8 cellular contexts compared by ENCODE assay signal in genomic region chr2:43220229-43220981, GRCh38. TPM values are rescaled to one million over a fixed set of nuclear protein-coding genes. Genes with fewer than 3 reads are reported as not detected.
DNase-seq lines count a peak whose midpoint lies in the region; ATAC-seq, FAIRE-seq and TF ChIP-seq lines count a peak whose summit lies in the region.

No MANE protein-coding gene starts in this region.

- peaks cover 75% of the 10 kb centered on the region for H3F3A ChIP-seq in MM.1S (ENCODE audit: insufficient read depth, low read length)

- H3K27me3 ChIP-seq in CD4-positive, CD25-positive, alpha-beta regulatory T cell (ENCODE audit: control insufficient read depth, insufficient read depth, low read length) = no peaks in the 10 kb centered on the region
- H3K27me3 ChIP-seq in MM.1S (replicated peaks; ENCODE audit: insufficient read depth, low read length) = no peaks in the 10 kb centered on the region

- H3K4me3 ChIP-seq in CD4-positive, CD25-positive, alpha-beta regulatory T cell (ENCODE audit: low read depth, low read length) = peak overlapping the region; percentile 98
- H3K4me3 ChIP-seq in MM.1S (ENCODE audit: low read length) (peak overlapping the region; percentile 97), mucosa of descending colon (peak overlapping the region; percentile 9)

- no peaks in the 10 kb centered on the region for H3K9me2 ChIP-seq in MM.1S (replicated peaks; ENCODE audit: insufficient read depth, low read length)

- peak overlapping the region; percentile 92 to 97 (median 94) for H3K4me3 Mint-ChIP-seq in CD4-positive, CD25-positive, alpha-beta regulatory T cell
- peak overlapping the region; percentile 65 for H3K4me3 Mint-ChIP-seq in central memory CD8-positive, alpha-beta T cell

- peak overlapping the region; percentile 96 for H3K27ac ChIP-seq in CD4-positive, CD25-positive, alpha-beta regulatory T cell (ENCODE audit: insufficient read depth, low read length, poor library complexity, severe bottlenecking)
- peak overlapping the region; percentile 99 for H3K27ac ChIP-seq in MM.1S (ENCODE audit: low read length)

- H3K9me3 ChIP-seq in CD4-positive, CD25-positive, alpha-beta regulatory T cell (ENCODE audit: control insufficient read depth in 2 of 2, low read length in 2 of 2) = no peaks in the 10 kb centered on the region
- H3K9me3 ChIP-seq in MM.1S (replicated peaks; ENCODE audit: insufficient read depth, low read length) (no peaks in the 10 kb centered on the region), mucosa of descending colon (no peaks in the 10 kb centered on the region)

- peaks cover 16% of the 10 kb centered on the region; the same call in 1 of the 2 replicates for H4K20me1 ChIP-seq in MM.1S (ENCODE audit: insufficient read depth, low read length)

- H3K79me2 ChIP-seq in MM.1S (ENCODE audit: low read length) = peaks cover 55% of the 10 kb centered on the region

- H3K9ac ChIP-seq in MM.1S (ENCODE audit: low read length) = peak overlapping the region; percentile 100

- H3K9me3 Mint-ChIP-seq in CD4-positive, CD25-positive, alpha-beta regulatory T cell = peaks cover 0 to 4% (median 0%) of the 10 kb centered on the region in 7 donors
- H3K9me3 Mint-ChIP-seq in central memory CD8-positive, alpha-beta T cell = no peaks in the 10 kb centered on the region

- H3K27ac Mint-ChIP-seq in CD4-positive, CD25-positive, alpha-beta regulatory T cell = peak overlapping the region; percentile 97 to 98 (median 97)
- peak overlapping the region; percentile 95 for H3K27ac Mint-ChIP-seq in central memory CD8-positive, alpha-beta T cell (ENCODE audit: low read depth)

- DNase-seq in CD4-positive, CD25-positive, alpha-beta regulatory T cell = peak in 1 of 3 donors; percentile 70
- DNase-seq in MM.1S (peak; percentile 7), mucosa of descending colon (no peak), cerebellar nuclear complex (lab: John Stamatoyannopoulos, UW) (no peak), D721Med (ENCODE audit: insufficient read length, low spot score) (no peak), left lobe of liver (ENCODE audit: low spot score) (no peak), omental fat pad (ENCODE audit: low spot score) (no peak)
- no peak for DNase-seq in central memory CD8-positive, alpha-beta T cell (ENCODE audit: low spot score in 2 of 2)

- peaks cover 64% of the 10 kb centered on the region for H3K4me1 ChIP-seq in CD4-positive, CD25-positive, alpha-beta regulatory T cell (ENCODE audit: control insufficient read depth, insufficient read depth, low read length, poor library complexity, severe bottlenecking)
- H3K4me1 ChIP-seq in MM.1S (ENCODE audit: low read length) (peaks cover 16% of the 10 kb centered on the region), mucosa of descending colon (ENCODE audit: low read depth) (peaks cover 29% of the 10 kb centered on the region)

- H3K36me3 Mint-ChIP-seq in CD4-positive, CD25-positive, alpha-beta regulatory T cell = peaks cover 31% of the 10 kb centered on the region
- peaks cover 67% of the 10 kb centered on the region for H3K36me3 Mint-ChIP-seq in central memory CD8-positive, alpha-beta T cell (ENCODE audit: insufficient read depth)

- FAIRE-seq in D721Med (lab: Jason Lieb, UNC) = no peak

- H3K4me1 Mint-ChIP-seq in CD4-positive, CD25-positive, alpha-beta regulatory T cell = peaks cover 4 to 56% (median 37%) of the 10 kb centered on the region in 4 donors
- peaks cover 50% of the 10 kb centered on the region for H3K4me1 Mint-ChIP-seq in central memory CD8-positive, alpha-beta T cell

- H3K4me2 ChIP-seq in MM.1S (ENCODE audit: low read depth, low read length) = peak overlapping the region; percentile 92

- H3K27me3 Mint-ChIP-seq in CD4-positive, CD25-positive, alpha-beta regulatory T cell = peaks cover 30% of the 10 kb centered on the region
- no peaks in the 10 kb centered on the region for H3K27me3 Mint-ChIP-seq in central memory CD8-positive, alpha-beta T cell

- peak; percentile 5; the same call in 1 of the 2 replicates for TF ChIP-seq CTCF in MM.1S (IDR thresholded peaks at IDR 0.05; ENCODE audit: low read length)
- no peak for TF ChIP-seq CTCF in mucosa of descending colon (IDR thresholded peaks at IDR 0.05)
- no peak for TF ChIP-seq CTCF in D721Med (IDR thresholded peaks at IDR 0.05; ENCODE audit: insufficient read depth, missing control alignments)
- no peak for TF ChIP-seq CTCF in omental fat pad (IDR thresholded peaks at IDR 0.05)

- peaks cover 31% of the 10 kb centered on the region for H3K36me3 ChIP-seq in CD4-positive, CD25-positive, alpha-beta regulatory T cell (ENCODE audit: control insufficient read depth, insufficient read depth, low read length)
- H3K36me3 ChIP-seq in MM.1S (replicated peaks; ENCODE audit: insufficient read depth, low read length) (peaks cover 10% of the 10 kb centered on the region; the same call in 1 of the 2 replicates), mucosa of descending colon (ENCODE audit: low read depth) (peaks cover 10% of the 10 kb centered on the region)

- intact Hi-C loops in mucosa of descending colon (cut with DNase I, micrococcal nuclease) = loop anchor here (2.0 to 10.0 kb wide), 4 partner anchors 52 to 264 kb away; no protein-coding TSS in a partner anchor

- no peak overlapping the region for H2AFZ ChIP-seq in MM.1S (ENCODE audit: low read length)

- peak in 1 of 2 donors; percentile 0 for ATAC-seq in CD4-positive, CD25-positive, alpha-beta regulatory T cell (ENCODE audit: low read depth in 2 of 2)
- ATAC-seq in central memory CD8-positive, alpha-beta T cell (replicated peaks; ENCODE audit: extremely low read depth, poor library complexity, severe bottlenecking) = no peak
- ATAC-seq in mucosa of descending colon = no peak
- no peak for ATAC-seq in left lobe of liver
- no peak for ATAC-seq in omental fat pad (ENCODE audit: low FRiP score)

RNA-seq across cellular contexts. Expression of gene ZFP36L2, which starts 6.0 kb away (rescaled TPM):
- total RNA-seq in CD4-positive, CD25-positive, alpha-beta regulatory T cell = 874 TPM
- polyA plus RNA-seq in CD4-positive, CD25-positive, alpha-beta regulatory T cell = 100 to 1,000 TPM; 119 to 155 (median 128) TPM
- total RNA-seq in mucosa of descending colon = 100 to 1,000 TPM; 160 to 198 (median 169) TPM
- total RNA-seq in left lobe of liver = 60.6 TPM
- 100 to 1,000 TPM in 1 of 4 donors, 10 to 100 TPM in 3; 93.9 to 141 (median 95.4) TPM for total RNA-seq in omental fat pad

Comparison
In these comparisons a context has a peak if more than half of its experiments do, and no peak if none do; other contexts are left out.
1. H3K4me3 ChIP-seq: peak in every context shown above with its lines; median percentile 98 in CD4-positive, CD25-positive, alpha-beta regulatory T cell; 97 in MM.1S; 9 in mucosa of descending colon.